11 cellular contexts compared by ENCODE assay signal in genomic region chr1:9121891-9122409, GRCh38. TPM values are rescaled to one million over a fixed set of nuclear protein-coding genes. Genes with fewer than 3 reads are reported as not detected.
DNase-seq lines count a peak whose midpoint lies in the region; ATAC-seq, FAIRE-seq and TF ChIP-seq lines count a peak whose summit lies in the region.
"Had no signal": no experiment of that assay in that cellular context is flagged by ENCODE, and none has a peak within 500 bp of the region (broad histone marks: within the 10 kb centered on the region; RNA-seq: fewer than 3 reads in every experiment).

No MANE protein-coding gene starts in this region.

- ATAC-seq in HG03558 (IDR thresholded peaks at IDR 0.05; ENCODE audit: extremely low read depth, unreplicated experiment) (peak; percentile 61), K562 (peak; percentile 49), HG03457 (IDR thresholded peaks at IDR 0.05; ENCODE audit: unreplicated experiment) (no peak), HG03571 (IDR thresholded peaks at IDR 0.05; ENCODE audit: unreplicated experiment) (no peak)

- no peaks in the 10 kb centered on the region; the same call in 1 of the 2 replicates for H4K20me1 ChIP-seq in K562 (replicated peaks; ENCODE audit: control insufficient read depth, insufficient read depth, low read length)
- no peaks in the 10 kb centered on the region for H4K20me1 ChIP-seq in hepatocyte (ENCODE audit: insufficient read depth, poor library complexity, severe bottlenecking)

- no peak overlapping the region for H2AFZ ChIP-seq in K562 (ENCODE audit: low read depth, low read length)
- no peak overlapping the region for H2AFZ ChIP-seq in hepatocyte

- H3K9me3 ChIP-seq in K562 (replicated peaks; ENCODE audit: control insufficient read depth, insufficient read depth, low read depth, low read length), result no peaks in the 10 kb centered on the region
- H3K9me3 ChIP-seq in hepatocyte (ENCODE audit: low read depth), result no peaks in the 10 kb centered on the region
- H3K9me3 ChIP-seq: right lobe of liver had no signal

- no TSS peak for BruUV-seq in K562 (replicated peaks; lab: Mats Ljungman, UMichigan)

- DNase-seq in GM20000 (ENCODE audit: low spot score) (peak; percentile 77), K562 (ENCODE audit: extremely low read depth in 1 of 4, low spot score in 3 of 4) (no peak), hepatic stellate cell (ENCODE audit: low spot score) (no peak), hepatocyte (ENCODE audit: low spot score) (no peak)
- peak; percentile 7 to 51 (median 28) for DNase-seq in stimulated activated naive CD4-positive, alpha-beta T cell (lab: John Stamatoyannopoulos, UW)
- DNase-seq: hypothalamus, NCI-H510A treated with DMSO at 0.1 percent for 48 hours had no signal

- TF ChIP-seq POLR2A in K562 (conservative IDR thresholded peaks at IDR 0.05), result no peak

- no peak overlapping the region for H3K4me3 ChIP-seq in K562
- H3K4me3 ChIP-seq in hepatocyte, result no peak overlapping the region
- H3K4me3 ChIP-seq: right lobe of liver had no signal

- 16% methylated on average over 13 of the region's 14 CpGs for WGBS in K562 (ENCODE audit: insufficient coverage, low coverage, missing lambda C conversion rate)
- 89% methylated on average over 14 of the region's 14 CpGs for WGBS in hepatocyte (ENCODE audit: low lambda C conversion rate, missing lambda C conversion rate)

- intact Hi-C loops in K562 (cut with micrococcal nuclease), result no loop called here

- TF ChIP-seq EP300 in K562 (IDR thresholded peaks at IDR 0.05; ENCODE audit: low read length), result no peak

- H3K4me1 ChIP-seq in K562 (replicated peaks in 1 of 2; ENCODE audit: control insufficient read depth in 2 of 2, insufficient read depth in 2 of 2, low read length in 2 of 2) (peaks cover 0 to 4% of the 10 kb centered on the region in 2 experiments; a peak in 1 of 5 replicates), hepatocyte (ENCODE audit: insufficient read depth) (peaks cover 8% of the 10 kb centered on the region)
- H3K4me1 ChIP-seq: right lobe of liver had no signal

- in situ Hi-C loops in K562 (cut with MboI), result no loop called here

- H3K27me3 ChIP-seq in K562 (ENCODE audit: control insufficient read depth in 2 of 2, insufficient read depth in 2 of 2, low read length in 2 of 2), result peaks cover 17 to 44% of the 10 kb centered on the region in 2 experiments; a peak in 4 of 5 replicates
- H3K27me3 ChIP-seq in hepatocyte, result no peaks in the 10 kb centered on the region
- H3K27me3 ChIP-seq: right lobe of liver had no signal

- TF ChIP-seq CTCF in GM20000 (IDR thresholded peaks at IDR 0.05; ENCODE audit: extremely low read depth, missing control alignments), result no peak
- TF ChIP-seq CTCF in K562 (IDR thresholded peaks at IDR 0.05 in 2 of 3, conservative IDR thresholded peaks at IDR 0.05 in 1 of 3; ENCODE audit: insufficient read depth in 2 of 3, low read depth in 1 of 3, low read length in 3 of 3), result no peak
- TF ChIP-seq CTCF in hepatocyte (IDR thresholded peaks at IDR 0.05; ENCODE audit: poor library complexity), result no peak

- FAIRE-seq in K562 (lab: Jason Lieb, UNC), result no peak

- no peaks in the 10 kb centered on the region for H3K9me2 ChIP-seq in hepatocyte (replicated peaks; ENCODE audit: insufficient read depth)

- H3K36me3 ChIP-seq in K562 (ENCODE audit: control insufficient read depth, insufficient read depth, low read length), result no peaks in the 10 kb centered on the region
- H3K36me3 ChIP-seq in hepatocyte (replicated peaks; ENCODE audit: insufficient read depth, low read depth), result no peaks in the 10 kb centered on the region
- H3K36me3 ChIP-seq: right lobe of liver had no signal

- H3K9me1 ChIP-seq in K562 (ENCODE audit: control insufficient read depth, insufficient read depth, low read length), result no peaks in the 10 kb centered on the region

- no peak overlapping the region for H3K4me2 ChIP-seq in K562 (ENCODE audit: insufficient read depth, low read length)
- H3K4me2 ChIP-seq in hepatocyte, result no peak overlapping the region

- H3K9ac ChIP-seq in K562 (ENCODE audit: insufficient read depth in 1 of 2, low read depth in 2 of 2, low read length in 2 of 2), result no peak overlapping the region

- no peak overlapping the region for H3K27ac ChIP-seq in K562 (ENCODE audit: extremely low read depth, low read depth, low read length)
- no peak overlapping the region for H3K27ac ChIP-seq in hepatocyte
- H3K27ac ChIP-seq: right lobe of liver had no signal

- TF ChIP-seq RAD21 in K562 (CRISPR knock-in tag; conservative IDR thresholded peaks at IDR 0.05 in 1 of 2, IDR thresholded peaks at IDR 0.05 in 1 of 2), result no peak

- no peaks in the 10 kb centered on the region for H3K79me2 ChIP-seq in K562 (ENCODE audit: control insufficient read depth, insufficient read depth, low read length)
- H3K79me2 ChIP-seq in hepatocyte, result peaks cover 37% of the 10 kb centered on the region

- CTCF ChIA-PET in K562 (lab: Yijun Ruan, JAX; ENCODE audit: low intra/inter-chr PET ratio), result no interaction called here

- POLR2A ChIA-PET in K562 (lab: Yijun Ruan, JAX), result interaction anchor here (1.0 kb wide), 1 partner anchor 11 kb away, joined by 3 read pairs; no protein-coding TSS in a partner anchor

TF ChIP-seq in K562, 482 proteins besides CTCF, POLR2A, EP300 and RAD21:
- no peak for TF ChIP-seq MAX (CRISPR knock-in tag; IDR thresholded peaks at IDR 0.05)
- TF ChIP-seq TEAD4 (IDR thresholded peaks at IDR 0.05; ENCODE audit: low read length), result no peak
- no peak for TF ChIP-seq TEAD4 (CRISPR knock-in tag; IDR thresholded peaks at IDR 0.05; ENCODE audit: borderline replicate concordance)
- TF ChIP-seq TSC22D4 (tag; IDR thresholded peaks at IDR 0.05), result no peak
- no peak for TF ChIP-seq CREBBP (IDR thresholded peaks at IDR 0.05; ENCODE audit: low read depth, low read length)
- TF ChIP-seq SRSF9 (IDR thresholded peaks at IDR 0.05; ENCODE audit: borderline replicate concordance, low read depth, low read length), result no peak
- TF ChIP-seq NRF1 (conservative IDR thresholded peaks at IDR 0.05 in 1 of 2, IDR thresholded peaks at IDR 0.05 in 1 of 2), result no peak
- no peak for TF ChIP-seq MAFF (IDR thresholded peaks at IDR 0.05; ENCODE audit: low read length)
- no peak for TF ChIP-seq SP2 (IDR thresholded peaks at IDR 0.05; ENCODE audit: extremely low read depth, low read depth, low read length, poor library complexity, severe bottlenecking)
- TF ChIP-seq ZNF24 (IDR thresholded peaks at IDR 0.05), result no peak

RNA-seq across cellular contexts. Expression of gene GPR157, which starts 7.0 kb away (rescaled TPM):
- 0.12 and 0.14 TPM in 2 replicates for total RNA-seq in K562 (2011; cell fraction: chromatin; rRNA removed; ENCODE audit: low replicate concordance)
- total RNA-seq in K562 (2011; cell fraction: nucleolus; rRNA removed), result 0.26 and 1.2 TPM in 2 replicates
- 0.22 and 0.61 TPM in 2 replicates for total RNA-seq in K562 (2011; cell fraction: nucleoplasm; rRNA removed)
- total RNA-seq in K562 (2014; rRNA removed), result 0.08 TPM in 1 of 2 replicates, not detected in the other
- total RNA-seq in K562 (2014; rRNA removed; fragmentation: Illumina TruSeq; extraction: Trizol), result 0.03 TPM in 1 of 2 replicates, not detected in the other
- 0.04 TPM in 2 replicates for total RNA-seq in K562 (2015; rRNA removed; fragmentation: Illumina TruSeq; extraction: Trizol)
- 0.18 and 0.87 TPM in 2 replicates for total RNA-seq in K562 (2021)
- polyA plus RNA-seq in K562 (2011; rRNA removed), result 0.04 TPM in 1 of 2 replicates, not detected in the other
- polyA plus RNA-seq in K562 (2011; cell fraction: cytosol; rRNA removed), result 0.01 and 0.06 TPM in 2 replicates
- polyA plus RNA-seq in K562 (2011; cell fraction: nucleus; rRNA removed), result 0.01 and 0.14 TPM in 2 replicates
- 0.19 and 1.0 TPM in 2 replicates for polyA plus RNA-seq in K562 (2012)
- polyA plus RNA-seq in K562 (2014; fragmentation: Illumina TruSeq; extraction: Trizol), result 0.03 and 0.04 TPM in 2 replicates
- polyA plus RNA-seq in K562 (2014; fragmentation: Nextera tagmentation; extraction: Ambion mirVana), result not detected
- polyA plus RNA-seq in K562 (2014; rRNA removed), result 0.01 and 0.05 TPM in 2 replicates
- polyA minus RNA-seq in K562 (2011; rRNA and poly(A)+ RNA removed), result 0.04 TPM in 1 of 2 replicates, not detected in the other
- polyA minus RNA-seq in K562 (2011; cell fraction: cytosol; rRNA and poly(A)+ RNA removed), result 0.46 TPM in 1 of 2 replicates, not detected in the other
- polyA minus RNA-seq in K562 (2011; cell fraction: nucleus; rRNA and poly(A)+ RNA removed), result 0.33 and 0.40 TPM in 2 replicates
- 15.3 and 18.6 TPM in 2 replicates for total RNA-seq in hepatocyte
- 6.9 and 14.4 TPM in 2 replicates for polyA plus RNA-seq in hepatocyte

RNA-seq across cellular contexts. Expression of gene SLC2A5, which starts 52.5 kb away (rescaled TPM):
- not detected in 2 replicates for total RNA-seq in K562 (2011; cell fraction: chromatin; rRNA removed; ENCODE audit: low replicate concordance)
- not detected in 2 replicates for total RNA-seq in K562 (2011; cell fraction: nucleolus; rRNA removed)
- not detected in 2 replicates for total RNA-seq in K562 (2011; cell fraction: nucleoplasm; rRNA removed)
- total RNA-seq in K562 (2014; rRNA removed) (not detected in 2 replicates), K562 (2014; rRNA removed; fragmentation: Illumina TruSeq; extraction: Trizol) (not detected in 2 replicates), K562 (2015; rRNA removed; fragmentation: Illumina TruSeq; extraction: Trizol) (not detected in 2 replicates), K562 (2021) (0.04 TPM in 1 of 2 replicates, not detected in the other), hepatocyte (7.2 TPM in 2 replicates)
- polyA plus RNA-seq in K562 (2011; rRNA removed) (0.08 TPM in 1 of 2 replicates, not detected in the other), K562 (2014; fragmentation: Illumina TruSeq; extraction: Trizol) (not detected in 2 replicates), K562 (2014; fragmentation: Nextera tagmentation; extraction: Ambion mirVana) (not detected), K562 (2014; rRNA removed) (not detected in 2 replicates), hepatocyte (7.1 and 8.2 TPM in 2 replicates)
- 0.04 TPM in 1 of 2 replicates, not detected in the other for polyA plus RNA-seq in K562 (2011; cell fraction: cytosol; rRNA removed)
- 0.54 TPM in 1 of 2 replicates, not detected in the other for polyA plus RNA-seq in K562 (2011; cell fraction: nucleus; rRNA removed)
- polyA plus RNA-seq in K562 (2012), result 0.03 and 0.06 TPM in 2 replicates
- not detected in 2 replicates for polyA minus RNA-seq in K562 (2011; rRNA and poly(A)+ RNA removed)
- not detected in 2 replicates for polyA minus RNA-seq in K562 (2011; cell fraction: cytosol; rRNA and poly(A)+ RNA removed)
- not detected in 2 replicates for polyA minus RNA-seq in K562 (2011; cell fraction: nucleus; rRNA and poly(A)+ RNA removed)

Comparison
In these comparisons a context has a peak if more than half of its experiments do, and no peak if none do; other contexts are left out.
1. DNase-seq: peak in GM20000 (single experiment) and stimulated activated naive CD4-positive, alpha-beta T cell (6 of 6); none in K562 (0 of 4), hepatic stellate cell (single experiment) and hepatocyte (single experiment).
2. ATAC-seq: peak in HG03558 (single experiment) and K562 (single experiment); none in HG03457 (single experiment) and HG03571 (single experiment).